1 cellular context compared by ENCODE assay signal in genomic region chr6:25617997-25618396, GRCh38.
TF ChIP-seq lines count a peak whose summit lies in the region.

No MANE protein-coding gene starts in this region.

TF ChIP-seq in GM12878, 131 proteins besides CTCF, POLR2A, EP300 and RAD21:
- TF ChIP-seq MXI1 (IDR thresholded peaks at IDR 0.05; ENCODE audit: low read depth, low read length): no peak
- peak; percentile 84; the same call in 1 of the 2 replicates for TF ChIP-seq SPI1 (IDR thresholded peaks at IDR 0.05; ENCODE audit: borderline replicate concordance, insufficient read depth, low read depth, low read length)
- peak; percentile 12; the same call in 1 of the 2 replicates for TF ChIP-seq ATF7 (IDR thresholded peaks at IDR 0.05; ENCODE audit: low read depth)
- TF ChIP-seq CHD2 (IDR thresholded peaks at IDR 0.05; ENCODE audit: borderline replicate concordance, low read depth, low read length): no peak
- TF ChIP-seq BCL11A (IDR thresholded peaks at IDR 0.05; ENCODE audit: low read depth, low read length): 0 out of 2 replicates have a peak, but pooled peaks have one; percentile 42
- no peak for TF ChIP-seq KAT2A (conservative IDR thresholded peaks at IDR 0.05; ENCODE audit: control insufficient read depth, low read depth, low read length)
- no peak for TF ChIP-seq GABPA (IDR thresholded peaks at IDR 0.05; ENCODE audit: low read depth)
- peak; percentile 91 for TF ChIP-seq ZNF384 (IDR thresholded peaks at IDR 0.05; ENCODE audit: borderline replicate concordance, low read depth, low read length)
- TF ChIP-seq CHD4 (IDR thresholded peaks at IDR 0.05): no peak
- no peak for TF ChIP-seq MLLT1 (IDR thresholded peaks at IDR 0.05)
- peak; percentile 81 for TF ChIP-seq MTA2 (IDR thresholded peaks at IDR 0.05; ENCODE audit: low read depth)
- TF ChIP-seq EZH2 (IDR thresholded peaks at IDR 0.05; ENCODE audit: borderline replicate concordance, control insufficient read depth, low read depth, low read length): no peak
- TF ChIP-seq BCLAF1 (IDR thresholded peaks at IDR 0.05): no peak
- TF ChIP-seq NR2C2 (IDR thresholded peaks at IDR 0.05; ENCODE audit: borderline replicate concordance, control insufficient read depth, insufficient read length, low read depth): no peak
